ENCODE assay signal across 8 cellular contexts in the genomic region with DNA sequence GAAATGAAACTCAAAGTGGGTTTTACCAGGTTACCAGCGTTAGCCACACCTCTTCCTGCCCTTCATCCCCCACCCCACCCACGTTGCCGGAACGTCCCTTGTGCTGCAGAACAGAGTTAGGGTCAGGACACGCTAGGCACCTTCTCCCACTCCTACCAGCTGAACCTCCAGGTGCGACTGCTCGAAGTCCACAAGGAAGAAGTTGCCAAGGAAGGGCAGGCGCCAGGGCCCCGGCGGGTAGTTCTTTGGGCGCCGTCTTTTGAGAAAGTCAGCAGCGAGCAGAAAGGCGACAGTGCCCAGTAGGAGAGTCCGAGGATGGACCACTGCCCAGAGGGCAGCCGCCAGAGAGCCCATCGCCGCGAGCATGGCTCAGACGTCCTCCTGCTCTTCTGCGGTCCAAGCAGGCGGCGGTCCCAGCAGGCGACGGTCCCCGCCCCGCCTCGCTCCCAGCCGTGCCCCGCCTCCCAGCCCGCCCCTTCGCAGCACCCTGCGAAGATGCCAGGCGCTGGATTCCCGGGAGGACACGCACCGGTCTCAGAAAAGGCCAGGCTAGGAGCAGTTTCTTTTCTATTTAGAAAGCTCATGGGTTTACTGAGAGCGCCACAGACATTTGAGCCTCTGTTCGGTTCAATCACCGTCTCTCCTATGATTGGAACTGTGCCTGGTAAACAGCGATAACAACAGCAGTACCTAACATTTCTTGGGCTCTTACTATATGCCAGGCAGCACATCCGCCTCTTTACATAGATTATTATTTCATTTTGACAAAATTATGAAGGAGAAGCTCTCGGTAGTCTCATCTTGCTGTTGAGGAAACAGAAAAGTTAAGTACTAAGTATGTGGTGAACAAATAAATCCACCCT. TPM values are rescaled to one million over a fixed set of nuclear protein-coding genes. Genes with fewer than 3 reads are reported as not detected.
DNase-seq lines count a peak whose midpoint lies in the region; ATAC-seq lines count a peak whose summit lies in the region.

A gene with protein sequence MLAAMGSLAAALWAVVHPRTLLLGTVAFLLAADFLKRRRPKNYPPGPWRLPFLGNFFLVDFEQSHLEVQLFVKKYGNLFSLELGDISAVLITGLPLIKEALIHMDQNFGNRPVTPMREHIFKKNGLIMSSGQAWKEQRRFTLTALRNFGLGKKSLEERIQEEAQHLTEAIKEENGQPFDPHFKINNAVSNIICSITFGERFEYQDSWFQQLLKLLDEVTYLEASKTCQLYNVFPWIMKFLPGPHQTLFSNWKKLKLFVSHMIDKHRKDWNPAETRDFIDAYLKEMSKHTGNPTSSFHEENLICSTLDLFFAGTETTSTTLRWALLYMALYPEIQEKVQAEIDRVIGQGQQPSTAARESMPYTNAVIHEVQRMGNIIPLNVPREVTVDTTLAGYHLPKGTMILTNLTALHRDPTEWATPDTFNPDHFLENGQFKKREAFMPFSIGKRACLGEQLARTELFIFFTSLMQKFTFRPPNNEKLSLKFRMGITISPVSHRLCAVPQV (minus strand): TSS at position 393 of the 863 bp plus-strand sequence. CDS start 27 bp downstream, at position 366.

- H3K27ac Mint-ChIP-seq in activated CD4-positive, alpha-beta T cell treated with anti-CD3 and anti-CD28 coated beads, Interleukin-2, amount 10 ng/mL, durations not matched to agents 7 days and 5 days: peak within 1 kb of the TSS; percentile 84
- H3K27ac Mint-ChIP-seq in memory B cell: peak within 1 kb of the TSS; percentile 36

- peaks cover 36% of the 10 kb centered on the region for H3K27me3 Mint-ChIP-seq in activated CD4-positive, alpha-beta T cell treated with anti-CD3 and anti-CD28 coated beads, Interleukin-2, amount 10 ng/mL, durations not matched to agents 7 days and 5 days
- H3K27me3 Mint-ChIP-seq in memory B cell: peaks cover 3% of the 10 kb centered on the region

- DNase-seq in D341Med (ENCODE audit: low spot score) (peak; percentile 77), NCI-H1694 treated with DMSO at 0.1 percent for 48 hours (lab: John Stamatoyannopoulos, UW) (peak; percentile 31), memory B cell (ENCODE audit: low spot score in 2 of 2) (peak in 1 of 2 donors; percentile 26), NOMO-1 treated with dmso at 0.1 percent for 144 hours (lab: John Stamatoyannopoulos, UW; ENCODE audit: unreplicated experiment) (no peak)
- DNase-seq in activated CD4-positive, alpha-beta T cell treated with anti-CD3 and anti-CD28 coated beads, Interleukin-2, amount 10 ng/mL, durations not matched to agents 7 days and 5 days: peak; percentile 43
- DNase-seq in effector CD8-positive, alpha-beta T cell (lab: John Stamatoyannopoulos, UW): peak; percentile 6
- peak; percentile 9 for DNase-seq in stimulated activated CD8-positive, alpha-beta memory T cell treated with anti-CD3 and anti-CD28 coated beads, Interleukin-15, amount 100 ng/mL, for 1 hour (ENCODE audit: low read depth)

- POLR2A ChIA-PET in activated CD4-positive, alpha-beta T cell treated with anti-CD3 and anti-CD28 coated beads, Interleukin-2, amount 10 ng/mL, durations not matched to agents 7 days and 5 days (lab: Charles Lee): interaction anchor here (0.6 kb wide), 1 partner anchor 1150 kb away, joined by 3 read pairs; no protein-coding TSS in a partner anchor

- ATAC-seq in GM21786 (IDR thresholded peaks at IDR 0.05; ENCODE audit: unreplicated experiment) (peak; percentile 77), memory B cell (ENCODE audit: low read depth) (peak; percentile 81)

- CTCF ChIA-PET in activated CD4-positive, alpha-beta T cell treated with anti-CD3 and anti-CD28 coated beads, Interleukin-2, amount 10 ng/mL, durations not matched to agents 7 days and 5 days (lab: Charles Lee): interaction anchor here (1.0 kb wide), 1 partner anchor 16 kb away, joined by 3 read pairs; no protein-coding TSS in a partner anchor

- peaks cover 12% of the 10 kb centered on the region for H3K9me3 Mint-ChIP-seq in activated CD4-positive, alpha-beta T cell treated with anti-CD3 and anti-CD28 coated beads, Interleukin-2, amount 10 ng/mL, durations not matched to agents 7 days and 5 days
- peaks cover 4% of the 10 kb centered on the region for H3K9me3 Mint-ChIP-seq in memory B cell

- H3K4me1 Mint-ChIP-seq in activated CD4-positive, alpha-beta T cell treated with anti-CD3 and anti-CD28 coated beads, Interleukin-2, amount 10 ng/mL, durations not matched to agents 7 days and 5 days: peaks cover 17% of the 10 kb centered on the region
- H3K4me1 Mint-ChIP-seq in memory B cell: peaks cover 10% of the 10 kb centered on the region

- peaks cover 13% of the 10 kb centered on the region for H3K36me3 Mint-ChIP-seq in activated CD4-positive, alpha-beta T cell treated with anti-CD3 and anti-CD28 coated beads, Interleukin-2, amount 10 ng/mL, durations not matched to agents 7 days and 5 days (ENCODE audit: low read depth)
- no peaks in the 10 kb centered on the region for H3K36me3 Mint-ChIP-seq in memory B cell

- H3K4me3 Mint-ChIP-seq in activated CD4-positive, alpha-beta T cell treated with anti-CD3 and anti-CD28 coated beads, Interleukin-2, amount 10 ng/mL, durations not matched to agents 7 days and 5 days: peak within 1 kb of the TSS; percentile 85
- peak within 1 kb of the TSS; percentile 91 for H3K4me3 Mint-ChIP-seq in memory B cell

RNA-seq across cellular contexts. Expression of the gene that starts here (rescaled TPM):
- 1 to 10 TPM; 2.9 to 3.4 TPM for total RNA-seq in activated CD4-positive, alpha-beta T cell treated with anti-CD3 and anti-CD28 coated beads, Interleukin-2, amount 10 ng/mL, durations not matched to agents 7 days and 5 days
